ENCODE assay signal across 14 cellular contexts in the genomic region with DNA sequence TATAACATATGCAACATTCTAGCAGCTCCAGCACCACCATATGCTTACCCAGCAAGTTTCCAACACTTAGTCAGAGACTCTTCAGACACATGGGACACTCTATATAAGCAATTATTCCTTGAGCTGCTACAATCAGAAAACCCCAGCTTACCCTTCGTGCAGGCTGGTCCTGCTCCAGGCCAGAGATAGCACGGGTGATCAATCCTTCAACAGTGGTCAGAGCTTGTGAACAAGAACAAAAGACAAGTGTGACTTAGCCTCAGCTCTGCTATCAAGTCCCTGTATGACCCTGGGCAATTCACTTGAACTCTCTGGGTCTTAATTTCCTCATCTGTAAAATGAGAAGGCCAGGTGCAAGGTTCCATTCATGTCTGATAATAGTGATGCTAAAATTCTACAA. TPM values are rescaled to one million over a fixed set of nuclear protein-coding genes. Genes with fewer than 3 reads are reported as not detected.
DNase-seq lines count a peak whose midpoint lies in the region; ATAC-seq, FAIRE-seq and TF ChIP-seq lines count a peak whose summit lies in the region.
"Had no signal": no experiment of that assay in that cellular context is flagged by ENCODE, and none has a peak within 500 bp of the region (broad histone marks: within the 10 kb centered on the region; RNA-seq: fewer than 3 reads in every experiment).

No MANE protein-coding gene starts in this region.

- H3K27ac ChIP-seq in A549 = no peak overlapping the region
- H3K27ac ChIP-seq in DOHH2 (ENCODE audit: low read depth, low read length) = no peak overlapping the region
- no peak overlapping the region for H3K27ac ChIP-seq in lower lobe of right lung
- H3K27ac ChIP-seq: coronary artery had no signal

- peaks cover 18% of the 10 kb centered on the region for H3K4me1 Mint-ChIP-seq in WTC11

- ATAC-seq in A549 (no peak), WTC11 (no peak), lower lobe of right lung (no peak), GM21528 (IDR thresholded peaks at IDR 0.05; ENCODE audit: low FRiP score, unreplicated experiment) (no peak)
- ATAC-seq: foreskin keratinocyte, left ventricle myocardium superior had no signal

- 90% methylated on average over 2 of the region's 2 CpGs for WGBS in A549 (ENCODE audit: missing lambda C conversion rate)

- peaks cover 22% of the 10 kb centered on the region for H3K27me3 Mint-ChIP-seq in WTC11 (ENCODE audit: low read depth)

- no peaks in the 10 kb centered on the region for H3K9me2 ChIP-seq in DOHH2 (replicated peaks; ENCODE audit: control insufficient read depth, low read length)

- peak overlapping the region; percentile 94 for H3K4me3 Mint-ChIP-seq in WTC11

- H3K4me3 ChIP-seq in A549 (peak overlapping the region; percentile 94; the same call in 2 of the 3 replicates), DOHH2 (ENCODE audit: low read length) (peak overlapping the region; percentile 95), lower lobe of right lung (peak overlapping the region; percentile 94)

- no peak for FAIRE-seq in A549 (lab: Jason Lieb, UNC)
- FAIRE-seq in frontal cortex (lab: Jason Lieb, UNC) = no peak

- DNase-seq in A549 (ENCODE audit: low read depth in 1 of 2, low spot score in 1 of 2) (no peak), WTC11 (ENCODE audit: low spot score) (no peak), lower lobe of right lung (no peak), kidney tubule cell (ENCODE audit: low spot score) (no peak), frontal cortex (ENCODE audit: low spot score in 2 of 2) (no peak), SHP77 treated with DMSO at 0.1 percent for 48 hours (lab: John Stamatoyannopoulos, UW) (no peak)
- DNase-seq: foreskin keratinocyte; left ventricle myocardium superior; NCI-H1092 treated with DMSO at 0.1 percent for 48 hours; NK-92 treated with Interleukin-12 subunit alpha and Interleukin-12 subunit beta, amount 100 ng/mL, for 24 hours had no signal

- H3K27ac Mint-ChIP-seq in WTC11 = no peak overlapping the region

- H4K20me1 ChIP-seq in DOHH2 (ENCODE audit: control insufficient read depth, insufficient read depth, low read depth, low read length) = no peaks in the 10 kb centered on the region

- CTCF ChIA-PET in A549 (lab: Yijun Ruan, JAX) (interaction anchor here (1.8 to 8.8 kb wide), 3 partner anchors 9 to 321 kb away, joined by 5 to 114 read pairs (median 6); no protein-coding TSS in a partner anchor), WTC11 (lab: Charles Lee) (interaction anchor here (1.3 to 8.7 kb wide), 3 partner anchors 13 to 54 kb away, joined by 3 to 358 read pairs (median 9); a partner anchor contains a TSS)

- H3K4me2 ChIP-seq in A549 = peak overlapping the region; percentile 77
- peak overlapping the region; percentile 77 for H3K4me2 ChIP-seq in DOHH2 (ENCODE audit: low read length)

- TF ChIP-seq CTCF in A549 (IDR thresholded peaks at IDR 0.05) (no peak), DOHH2 (IDR thresholded peaks at IDR 0.05; ENCODE audit: low read depth, low read length, poor library complexity, severe bottlenecking) (no peak), WTC11 (IDR thresholded peaks at IDR 0.05) (no peak), lower lobe of right lung (IDR thresholded peaks at IDR 0.05) (no peak)

- POLR2A ChIA-PET in A549 (lab: Yijun Ruan, JAX) (interaction anchor here (1.3 kb wide), 1 partner anchor 37 kb away, joined by 3 read pairs; a partner anchor contains a TSS), WTC11 (lab: Charles Lee) (no interaction called here)

- H3K27me3 ChIP-seq in DOHH2 (ENCODE audit: control insufficient read depth, low read length) (no peaks in the 10 kb centered on the region), lower lobe of right lung (ENCODE audit: low read depth) (no peaks in the 10 kb centered on the region)
- H3K27me3 ChIP-seq: foreskin keratinocyte had no signal

- H3K9me3 ChIP-seq in A549 = no peaks in the 10 kb centered on the region
- H3K9me3 ChIP-seq in DOHH2 (ENCODE audit: control insufficient read depth, insufficient read depth, low read length) = no peaks in the 10 kb centered on the region
- H3K9me3 ChIP-seq in lower lobe of right lung = no peaks in the 10 kb centered on the region

- peaks cover 56% of the 10 kb centered on the region for H3K36me3 Mint-ChIP-seq in WTC11

- H3K79me2 ChIP-seq in DOHH2 (ENCODE audit: control insufficient read depth, low read length) = peaks cover 28% of the 10 kb centered on the region

- TF ChIP-seq RAD21 in A549 (conservative IDR thresholded peaks at IDR 0.05 in 1 of 2, IDR thresholded peaks at IDR 0.05 in 1 of 2) = no peak

- intact Hi-C loops in lower lobe of right lung (cut with DNase I) = no loop called here

- no peaks in the 10 kb centered on the region for H3K9me3 Mint-ChIP-seq in WTC11

- no peak for TF ChIP-seq POLR2A in A549 (IDR thresholded peaks at IDR 0.05; ENCODE audit: low read length)

- TF ChIP-seq EP300 in A549 (IDR thresholded peaks at IDR 0.05) = no peak

- H3K4me1 ChIP-seq in A549 (peaks cover 10% of the 10 kb centered on the region; the same call in 1 of the 3 replicates), DOHH2 (ENCODE audit: control insufficient read depth, low read length) (peaks cover 21% of the 10 kb centered on the region), lower lobe of right lung (peaks cover 27% of the 10 kb centered on the region)
- H3K4me1 ChIP-seq: foreskin keratinocyte had no signal

- peaks cover 63% of the 10 kb centered on the region for H3K36me3 ChIP-seq in DOHH2 (ENCODE audit: control insufficient read depth, low read length)
- peaks cover 55% of the 10 kb centered on the region for H3K36me3 ChIP-seq in lower lobe of right lung

- H3F3A ChIP-seq in DOHH2 (ENCODE audit: control insufficient read depth, insufficient read depth) = no peaks in the 10 kb centered on the region

TF ChIP-seq in A549, 52 proteins besides CTCF, POLR2A, EP300 and RAD21:
- TF ChIP-seq CBX2 (IDR thresholded peaks at IDR 0.05; ENCODE audit: borderline replicate concordance, low read depth) = no peak
- TF ChIP-seq BHLHE40 (IDR thresholded peaks at IDR 0.05; ENCODE audit: low read depth, low read length) = no peak
- TF ChIP-seq CEBPB (IDR thresholded peaks at IDR 0.05) = no peak
TF ChIP-seq in A549: peak in this region for 0.

TF ChIP-seq in WTC11, 78 proteins besides CTCF, POLR2A, EP300 and RAD21 (continues in another document):
- TF ChIP-seq NR2C2 (CRISPR knock-in tag; IDR thresholded peaks at IDR 0.05) (no peak), SMAD3 (CRISPR knock-in tag; IDR thresholded peaks at IDR 0.05; ENCODE audit: borderline replicate concordance) (no peak), IRF2 (CRISPR knock-in tag; IDR thresholded peaks at IDR 0.05; ENCODE audit: borderline replicate concordance, low read depth) (no peak)

RNA-seq across cellular contexts. Expression of a gene that starts 1.5 kb away (rescaled TPM):
- 65.6 and 77.5 TPM in 2 replicates for polyA plus RNA-seq in A549 (2011; rRNA removed)
- 28.6 and 32.9 TPM in 2 replicates for polyA plus RNA-seq in A549 (2012; cell fraction: cytosol; rRNA removed)
- polyA plus RNA-seq in A549 (2012; cell fraction: nucleus; rRNA removed) = 18.8 and 25.2 TPM in 2 replicates
- 42.2 to 49.0 TPM (median 44.1 TPM) in 3 replicates for polyA plus RNA-seq in A549 (2017; fragmentation: RNase III; extraction: RNeasy Plus Mini Kit Qiagen cat#74134 plus additional on column Dnase treatment)
- polyA minus RNA-seq in A549 (2011; rRNA and poly(A)+ RNA removed) = 48.3 and 58.4 TPM in 2 replicates
- 55.2 to 59.6 TPM (median 56.6 TPM) in 3 replicates for total RNA-seq in WTC11 (2021)
- total RNA-seq in lower lobe of right lung = 35.4 TPM
- total RNA-seq in frontal cortex = 55.8 TPM

RNA-seq across cellular contexts. Expression of a gene that starts 5.3 kb away (rescaled TPM):
- polyA plus RNA-seq in A549 (2011; rRNA removed) = not detected in 2 replicates
- not detected in 2 replicates for polyA plus RNA-seq in A549 (2012; cell fraction: cytosol; rRNA removed)
- polyA plus RNA-seq in A549 (2012; cell fraction: nucleus; rRNA removed) = not detected in 2 replicates
- not detected in 3 replicates for polyA plus RNA-seq in A549 (2017; fragmentation: RNase III; extraction: RNeasy Plus Mini Kit Qiagen cat#74134 plus additional on column Dnase treatment)
- not detected in 2 replicates for polyA minus RNA-seq in A549 (2011; rRNA and poly(A)+ RNA removed)
- total RNA-seq in WTC11 (2021) = 0.09 to 0.32 TPM (median 0.20 TPM) in 3 replicates
- total RNA-seq in lower lobe of right lung = 0.41 TPM
- total RNA-seq in frontal cortex = not detected
- total RNA-seq: foreskin keratinocyte; left ventricle myocardium superior; T-helper 2 cell treated with Interferon-gamma antibody and Interleukin-4, amounts not matched to agents 100 ng/mL and 5 ng/mL, for 36 hours had no signal
- polyA plus RNA-seq: foreskin keratinocyte had no signal

RNA-seq across cellular contexts. Expression of a gene that starts 13.6 kb away (rescaled TPM):
- polyA plus RNA-seq in A549 (2011; rRNA removed) = 12.6 and 16.2 TPM in 2 replicates
- polyA plus RNA-seq in A549 (2012; cell fraction: cytosol; rRNA removed) = 8.7 and 9.7 TPM in 2 replicates
- polyA plus RNA-seq in A549 (2012; cell fraction: nucleus; rRNA removed) = 6.7 and 9.8 TPM in 2 replicates
- polyA plus RNA-seq in A549 (2017; fragmentation: RNase III; extraction: RNeasy Plus Mini Kit Qiagen cat#74134 plus additional on column Dnase treatment) = 9.8 to 10.9 TPM (median 9.8 TPM) in 3 replicates
- polyA minus RNA-seq in A549 (2011; rRNA and poly(A)+ RNA removed) = 18.2 and 19.2 TPM in 2 replicates
- total RNA-seq in WTC11 (2021) = 20.7 to 24.6 TPM (median 22.4 TPM) in 3 replicates
- 15.8 TPM for total RNA-seq in lower lobe of right lung
- total RNA-seq in frontal cortex = 20.8 TPM

RNA-seq across cellular contexts. Expression of a gene that starts 36.7 kb away (rescaled TPM):
- polyA plus RNA-seq in A549 (2011; rRNA removed) = not detected in 2 replicates
- polyA plus RNA-seq in A549 (2012; cell fraction: cytosol; rRNA removed) = not detected in 2 replicates
- polyA plus RNA-seq in A549 (2012; cell fraction: nucleus; rRNA removed) = not detected in 2 replicates
- not detected in 3 replicates for polyA plus RNA-seq in A549 (2017; fragmentation: RNase III; extraction: RNeasy Plus Mini Kit Qiagen cat#74134 plus additional on column Dnase treatment)
- not detected in 2 replicates for polyA minus RNA-seq in A549 (2011; rRNA and poly(A)+ RNA removed)
- total RNA-seq in WTC11 (2021) = not detected in 3 replicates
- not detected for total RNA-seq in lower lobe of right lung
- not detected for total RNA-seq in frontal cortex
- total RNA-seq: foreskin keratinocyte; left ventricle myocardium superior; T-helper 2 cell treated with Interferon-gamma antibody and Interleukin-4, amounts not matched to agents 100 ng/mL and 5 ng/mL, for 36 hours had no signal
- polyA plus RNA-seq: foreskin keratinocyte had no signal

RNA-seq across cellular contexts. Expression of a gene that starts 43.3 kb away (rescaled TPM):
- not detected in 2 replicates for polyA plus RNA-seq in A549 (2011; rRNA removed)
- polyA plus RNA-seq in A549 (2012; cell fraction: cytosol; rRNA removed) = not detected in 2 replicates
- not detected in 2 replicates for polyA plus RNA-seq in A549 (2012; cell fraction: nucleus; rRNA removed)
- not detected in 3 replicates for polyA plus RNA-seq in A549 (2017; fragmentation: RNase III; extraction: RNeasy Plus Mini Kit Qiagen cat#74134 plus additional on column Dnase treatment)
- polyA minus RNA-seq in A549 (2011; rRNA and poly(A)+ RNA removed) = not detected in 2 replicates
- total RNA-seq in WTC11 (2021) = 2.1 to 3.9 TPM (median 2.5 TPM) in 3 replicates
- total RNA-seq in lower lobe of right lung = not detected
- total RNA-seq in frontal cortex = not detected
- total RNA-seq: foreskin keratinocyte; left ventricle myocardium superior; T-helper 2 cell treated with Interferon-gamma antibody and Interleukin-4, amounts not matched to agents 100 ng/mL and 5 ng/mL, for 36 hours had no signal
- polyA plus RNA-seq: foreskin keratinocyte had no signal
